Comparison of ENCODE assay signal across 1 cellular context in genomic region chr6:158024566-158025297, GRCh38.
TF ChIP-seq lines count a peak whose summit lies in the region.

No MANE protein-coding gene starts in this region.

TF ChIP-seq in A549, 52 proteins besides CTCF, POLR2A, EP300 and RAD21 (continued from another document):
- TF ChIP-seq HMGXB4 (CRISPR knock-in tag; IDR thresholded peaks at IDR 0.05; ENCODE audit: borderline replicate concordance) = no peak
- no peak for TF ChIP-seq PBX3 (IDR thresholded peaks at IDR 0.05)
- TF ChIP-seq HOXB5 (CRISPR knock-in tag; IDR thresholded peaks at IDR 0.05) = no peak
- TF ChIP-seq GATA3 (IDR thresholded peaks at IDR 0.05; ENCODE audit: borderline replicate concordance) = no peak
- TF ChIP-seq NFE2L2 (conservative IDR thresholded peaks at IDR 0.05; ENCODE audit: low read length) = no peak
- TF ChIP-seq CHD4 (IDR thresholded peaks at IDR 0.05; ENCODE audit: borderline replicate concordance) = no peak
- TF ChIP-seq TFCP2L1 (CRISPR knock-in tag; IDR thresholded peaks at IDR 0.05) = no peak
- no peak for TF ChIP-seq REST (IDR thresholded peaks at IDR 0.05)
- TF ChIP-seq BCL3 (IDR thresholded peaks at IDR 0.05) = no peak
